In genomic region chr7:1300206-1300605, GRCh38 we compare ENCODE assay signal across 21 cellular contexts.
"Had no signal": no experiment of that assay in that cellular context is flagged by ENCODE, and none has a peak within 500 bp of the region (broad histone marks: within the 10 kb centered on the region; RNA-seq: fewer than 3 reads in every experiment).

No MANE protein-coding gene starts in this region.

- DNase-seq: IMR-90, Karpas-422, KG1, MG63, NCI-H1092, NCI-H1105 treated with DMSO at 0.1 percent for 48 hours, NCI-H1417 treated with DMSO at 0.1 percent for 48 hours, NCI-H146, NCI-H1694 treated with DMSO at 0.1 percent for 48 hours, NCI-H1930, NCI-H2081, NCI-H2107, NCI-H2227 treated with DMSO at 0.1 percent for 48 hours, NCI-H524, NCI-H526 treated with DMSO at 0.1 percent for 48 hours, NCI-H748 treated with DMSO at 0.1 percent for 48 hours, PC-9, Peyer's patch, SHP77, SW 1271 had no signal

- H3K27ac ChIP-seq: PC-9, Peyer's patch had no signal

- H3K9me3 ChIP-seq: MG63, Peyer's patch, SK-N-SH had no signal

- H3K4me1 ChIP-seq: Peyer's patch had no signal

- H3K4me2 ChIP-seq: PC-9, SK-N-SH had no signal

- H3K36me3 ChIP-seq: MG63, Peyer's patch had no signal

- H3K4me3 ChIP-seq: MG63, PC-9, Peyer's patch had no signal

- H3K9ac ChIP-seq: SK-N-SH had no signal

- H3K27me3 ChIP-seq: MG63 had no signal

- H2AFZ ChIP-seq: PC-9 had no signal
